34 cellular contexts compared by ENCODE assay signal in the genomic region with DNA sequence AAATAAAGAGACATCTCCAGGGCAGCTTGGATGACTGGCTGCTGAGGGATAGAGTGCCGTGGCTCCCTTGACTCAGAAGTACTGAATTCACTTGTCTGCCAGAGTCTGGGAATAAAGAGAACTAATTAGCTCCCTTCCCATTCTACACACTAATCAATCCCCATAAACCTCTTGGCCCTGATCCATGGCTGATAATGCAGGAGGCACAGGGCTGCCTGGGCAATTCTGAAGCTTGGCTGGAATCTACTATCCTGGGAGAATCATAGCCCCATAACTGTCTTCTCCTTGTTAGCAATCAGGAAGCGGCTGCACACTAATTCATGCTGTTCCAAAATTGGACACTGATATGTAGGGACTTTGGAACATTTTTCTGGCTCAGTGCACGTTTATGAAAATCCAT.
"Had no signal": no experiment of that assay in that cellular context is flagged by ENCODE, and none has a peak within 500 bp of the region (broad histone marks: within the 10 kb centered on the region; RNA-seq: fewer than 3 reads in every experiment).

No MANE protein-coding gene starts in this region.

- H3K27me3 Mint-ChIP-seq: activated naive CD8-positive, alpha-beta T cell treated with anti-CD3 and anti-CD28 coated beads for 36 hours had no signal

- H3K4me1 ChIP-seq: adrenal gland, body of pancreas, esophagus muscularis mucosa, foreskin keratinocyte, heart left ventricle, prostate gland had no signal

- H3K9me3 ChIP-seq: adrenal gland, body of pancreas, esophagus muscularis mucosa, heart left ventricle, ovary, prostate gland had no signal

- H3K36me3 Mint-ChIP-seq: activated CD4-positive, alpha-beta memory T cell treated with anti-CD3 and anti-CD28 coated beads for 36 hours; activated naive CD8-positive, alpha-beta T cell treated with anti-CD3 and anti-CD28 coated beads for 36 hours; immature natural killer cell; naive B cell; stimulated activated memory B cell treated with anti-CD40 and anti-IgM and Interleukin-4, amounts not matched to agents 10 μg/mL and 1 μg/mL and 100 μg/mL, for 72 hours had no signal

- H3K27ac Mint-ChIP-seq: activated CD4-positive, alpha-beta memory T cell treated with anti-CD3 and anti-CD28 coated beads for 36 hours; activated CD4-positive, alpha-beta T cell treated with anti-CD3 and anti-CD28 coated beads, Interleukin-2, amount 10 ng/mL, durations not matched to agents 24 days and 14 days; activated naive CD4-positive, alpha-beta T cell treated with anti-CD3 and anti-CD28 coated beads for 36 hours; activated naive CD8-positive, alpha-beta T cell treated with anti-CD3 and anti-CD28 coated beads for 36 hours; activated T-helper 1 cell treated with anti-CD3 and anti-CD28 coated beads, Interleukin-12 subunit alpha, Interleukin-12 subunit beta, Interleukin-2, Interleukin-4 antibody, amounts not matched to agents 30 ng/mL and 10 ng/mL and 1 ng/mL, durations not matched to agents 14 hours and 24 hours and 36 hours; immature natural killer cell; naive B cell; nephron progenitor cell; stimulated activated memory B cell treated with anti-CD40 and anti-IgM and Interleukin-4, amounts not matched to agents 10 μg/mL and 1 μg/mL and 100 μg/mL, for 72 hours; stimulated activated naive CD8-positive, alpha-beta T cell treated with anti-CD3 and anti-CD28 coated beads, Interleukin-15, amount 100 ng/mL, for 72 hours; type B pancreatic cell had no signal

- H3K27ac ChIP-seq: adrenal gland, body of pancreas, esophagus muscularis mucosa, foreskin keratinocyte, heart left ventricle, ovary, prostate gland, skin epidermis had no signal

- DNase-seq: activated CD4-positive, alpha-beta memory T cell treated with anti-CD3 and anti-CD28 coated beads for 36 hours; activated CD4-positive, alpha-beta T cell treated with anti-CD3 and anti-CD28 coated beads, Interleukin-2, amount 10 ng/mL, durations not matched to agents 24 days and 14 days; activated CD4-positive, CD25-positive, alpha-beta regulatory T cell treated with anti-CD3 and anti-CD28 coated beads, Interleukin-2, amount 50 U/mL, for 72 hours; activated CD8-positive, alpha-beta memory T cell treated with anti-CD3 and anti-CD28 coated beads, Interleukin-2, amount 50 U/mL, for 4 hours; activated effector memory CD4-positive, alpha-beta T cell treated with anti-CD3 and anti-CD28 coated beads, Interleukin-2, amount 50 U/mL, for 16 hours; activated naive CD4-positive, alpha-beta T cell treated with anti-CD3 and anti-CD28 coated beads for 36 hours; activated naive CD8-positive, alpha-beta T cell treated with anti-CD3 and anti-CD28 coated beads for 36 hours; activated T-cell treated with anti-CD3 and anti-CD28 coated beads, Interleukin-2, amount 50 U/mL, for 1 hour; adrenal gland; aorta; body of pancreas; dermis blood vessel endothelial cell; effector CD4-positive, alpha-beta T cell; foreskin keratinocyte; heart left ventricle; hypothalamus; immature natural killer cell; naive B cell; nephron progenitor cell; ovary; retina; stimulated activated CD4-positive, alpha-beta T cell treated with anti-CD3 and anti-CD28 coated beads, Interleukin-1b, Interleukin-23, amount 100 ng/mL, for 48 hours; stimulated activated CD4-positive, alpha-beta T cell treated with anti-CD3 and anti-CD28 coated beads, Interleukin-4, amount 100 ng/mL, for 4 hours; stimulated activated CD8-positive, alpha-beta memory T cell treated with anti-CD3 and anti-CD28 coated beads, Interleukin-4, amount 100 ng/mL, for 48 hours; stimulated activated naive CD8-positive, alpha-beta T cell treated with anti-CD3 and anti-CD28 coated beads, Interleukin-15, amount 100 ng/mL, for 72 hours; substantia nigra; T1000 had no signal

- H3K9me3 Mint-ChIP-seq: activated CD4-positive, alpha-beta memory T cell treated with anti-CD3 and anti-CD28 coated beads for 36 hours; activated CD4-positive, alpha-beta T cell treated with anti-CD3 and anti-CD28 coated beads, Interleukin-2, amount 10 ng/mL, durations not matched to agents 24 days and 14 days; activated naive CD4-positive, alpha-beta T cell treated with anti-CD3 and anti-CD28 coated beads for 36 hours; activated naive CD8-positive, alpha-beta T cell treated with anti-CD3 and anti-CD28 coated beads for 36 hours; activated T-helper 1 cell treated with anti-CD3 and anti-CD28 coated beads, Interleukin-12 subunit alpha, Interleukin-12 subunit beta, Interleukin-2, Interleukin-4 antibody, amounts not matched to agents 30 ng/mL and 10 ng/mL and 1 ng/mL, durations not matched to agents 14 hours and 24 hours and 36 hours; nephron progenitor cell; stimulated activated memory B cell treated with anti-CD40 and anti-IgM and Interleukin-4, amounts not matched to agents 10 μg/mL and 1 μg/mL and 100 μg/mL, for 72 hours; type B pancreatic cell had no signal

- H3K36me3 ChIP-seq: adrenal gland, esophagus muscularis mucosa, heart left ventricle, ovary, prostate gland had no signal

- H3K4me3 Mint-ChIP-seq: activated CD4-positive, alpha-beta memory T cell treated with anti-CD3 and anti-CD28 coated beads for 36 hours; activated CD4-positive, alpha-beta T cell treated with anti-CD3 and anti-CD28 coated beads, Interleukin-2, amount 10 ng/mL, durations not matched to agents 24 days and 14 days; activated naive CD4-positive, alpha-beta T cell treated with anti-CD3 and anti-CD28 coated beads for 36 hours; activated naive CD8-positive, alpha-beta T cell treated with anti-CD3 and anti-CD28 coated beads for 36 hours; activated T-helper 1 cell treated with anti-CD3 and anti-CD28 coated beads, Interleukin-12 subunit alpha, Interleukin-12 subunit beta, Interleukin-2, Interleukin-4 antibody, amounts not matched to agents 30 ng/mL and 10 ng/mL and 1 ng/mL, durations not matched to agents 14 hours and 24 hours and 36 hours; immature natural killer cell; naive B cell; nephron progenitor cell; stimulated activated memory B cell treated with anti-CD40 and anti-IgM and Interleukin-4, amounts not matched to agents 10 μg/mL and 1 μg/mL and 100 μg/mL, for 72 hours; stimulated activated naive CD8-positive, alpha-beta T cell treated with anti-CD3 and anti-CD28 coated beads, Interleukin-15, amount 100 ng/mL, for 72 hours; type B pancreatic cell had no signal

- H3K4me1 Mint-ChIP-seq: activated CD4-positive, alpha-beta T cell treated with anti-CD3 and anti-CD28 coated beads, Interleukin-2, amount 10 ng/mL, durations not matched to agents 24 days and 14 days; activated naive CD8-positive, alpha-beta T cell treated with anti-CD3 and anti-CD28 coated beads for 36 hours; immature natural killer cell; naive B cell; nephron progenitor cell; stimulated activated memory B cell treated with anti-CD40 and anti-IgM and Interleukin-4, amounts not matched to agents 10 μg/mL and 1 μg/mL and 100 μg/mL, for 72 hours; stimulated activated naive CD8-positive, alpha-beta T cell treated with anti-CD3 and anti-CD28 coated beads, Interleukin-15, amount 100 ng/mL, for 72 hours had no signal

- H3K4me3 ChIP-seq: adrenal gland, body of pancreas, esophagus muscularis mucosa, heart left ventricle, lung, ovary, prostate gland, skin epidermis had no signal

- H3K27me3 ChIP-seq: adrenal gland, body of pancreas, esophagus muscularis mucosa, foreskin keratinocyte, ovary had no signal
